22 cellular contexts compared by ENCODE assay signal in genomic region chr3:100169186-100169585, GRCh38. TPM values are rescaled to one million over a fixed set of nuclear protein-coding genes. Genes with fewer than 3 reads are reported as not detected.
DNase-seq lines count a peak whose midpoint lies in the region; TF ChIP-seq lines count a peak whose summit lies in the region.
"Had no signal": no experiment of that assay in that cellular context is flagged by ENCODE, and none has a peak within 500 bp of the region (broad histone marks: within the 10 kb centered on the region; RNA-seq: fewer than 3 reads in every experiment).

No MANE protein-coding gene starts in this region.

- no peak overlapping the region for H3K4me3 ChIP-seq in coronary artery
- H3K4me3 ChIP-seq: GM12878, MG63, right lobe of liver, testis had no signal

- peak overlapping the region; percentile 13 to 14 for H3K27ac ChIP-seq in coronary artery
- H3K27ac ChIP-seq: brain microvascular endothelial cell, right lobe of liver, testis, VCaP had no signal

- in situ Hi-C loops in G401 (cut with HindIII; ENCODE audit: low sequenced_read_pairs) = no loop called here

- no peak for TF ChIP-seq CTCF in coronary artery (IDR thresholded peaks at IDR 0.05)

- DNase-seq in G401 (ENCODE audit: low spot score) = peak; percentile 65
- DNase-seq in NCI-H82 (lab: John Stamatoyannopoulos, UW) = peak; percentile 60
- no peak for DNase-seq in coronary artery (ENCODE audit: low spot score)
- DNase-seq in pons (ENCODE audit: low spot score) = peak; percentile 28
- no peak for DNase-seq in stimulated activated CD4-positive, alpha-beta T cell treated with anti-CD3 and anti-CD28 coated beads, Interleukin-2, amount 100 ng/mL, for 24 hours
- no peak for DNase-seq in stimulated activated CD4-positive, alpha-beta T cell treated with anti-CD3 and anti-CD28 coated beads, Interleukin-15, amount 100 ng/mL, for 24 hours
- DNase-seq in NCI-H526 (lab: John Stamatoyannopoulos, UW) = no peak
- DNase-seq: activated CD4-positive, alpha-beta T cell treated with anti-CD3 and anti-CD28 coated beads, Interleukin-2, amount 50 U/mL, for 4 hours; activated T-cell treated with anti-CD3 and anti-CD28 coated beads, Interleukin-2, amount 50 U/mL, for 24 hours; AML-193; brain microvascular endothelial cell; kidney; MG63; NK-92 treated with Interleukin-12 subunit alpha and Interleukin-12 subunit beta, amount 100 ng/mL, for 24 hours; stimulated activated CD4-positive, alpha-beta T cell treated with anti-CD3 and anti-CD28 coated beads, Interleukin-4, amount 100 ng/mL, for 1 hour; stimulated activated CD8-positive, alpha-beta memory T cell treated with anti-CD3 and anti-CD28 coated beads, Interleukin-4, amount 100 ng/mL, for 48 hours; SW 1271; testis had no signal

RNA-seq across cellular contexts. Expression of gene FILIP1L, which starts 54.9 kb away (rescaled TPM):
- total RNA-seq in G401 (2014; rRNA removed; shearing (Covaris generic)) = 3.7 TPM in 1 of 2 replicates, not detected in the other
- total RNA-seq: RPMI7951 had no signal

Comparison
In these comparisons a context has a peak if more than half of its experiments do, and no peak if none do; other contexts are left out.
1. DNase-seq: peak in G401 (single experiment), NCI-H82 (single experiment) and pons (single experiment); none in coronary artery (single experiment), stimulated activated CD4-positive, alpha-beta T cell treated with anti-CD3 and anti-CD28 coated beads, Interleukin-2, amount 100 ng/mL, for 24 hours (0 of 2), stimulated activated CD4-positive, alpha-beta T cell treated with anti-CD3 and anti-CD28 coated beads, Interleukin-15, amount 100 ng/mL, for 24 hours (single experiment) and NCI-H526 (0 of 2).